8 cellular contexts compared by ENCODE assay signal in the genomic region with DNA sequence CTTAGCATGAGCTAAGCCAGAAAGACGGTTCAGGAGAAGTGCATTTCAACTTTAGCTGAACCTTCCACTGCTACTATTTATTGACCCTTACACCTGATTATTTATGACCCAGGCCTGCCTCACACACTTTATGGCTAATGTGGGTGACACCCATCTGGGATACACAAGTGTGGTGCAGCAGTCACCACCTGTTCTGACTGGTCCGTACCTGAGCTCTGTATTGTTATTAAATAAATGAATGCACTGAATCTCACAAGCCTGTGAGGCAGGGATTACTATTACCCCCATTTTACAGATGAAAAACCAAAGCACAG. TPM values are rescaled to one million over a fixed set of nuclear protein-coding genes. Genes with fewer than 3 reads are reported as not detected.
DNase-seq lines count a peak whose midpoint lies in the region; ATAC-seq and TF ChIP-seq lines count a peak whose summit lies in the region.

No MANE protein-coding gene starts in this region.

- ATAC-seq in activated naive CD4-positive, alpha-beta T cell treated with anti-CD3 and anti-CD28 coated beads, Interleukin-2, amount 50 U/mL, for 72 hours: no peak
- ATAC-seq in left colon: peak; percentile 35
- no peak for ATAC-seq in GM18907 (IDR thresholded peaks at IDR 0.05; ENCODE audit: unreplicated experiment)

- DNase-seq in activated naive CD4-positive, alpha-beta T cell treated with anti-CD3 and anti-CD28 coated beads for 36 hours: peak; percentile 28
- no peak for DNase-seq in activated naive CD4-positive, alpha-beta T cell (lab: John Stamatoyannopoulos, UW)
- DNase-seq in activated naive CD4-positive, alpha-beta T cell treated with anti-CD3 and anti-CD28 coated beads, Interleukin-2, amount 50 U/mL, for 72 hours (ENCODE audit: low spot score in 2 of 2): no peak
- DNase-seq in left colon (no peak), transverse colon (no peak), DMS79 treated with DMSO at 0.1 percent for 48 hours (lab: John Stamatoyannopoulos, UW) (no peak), NCI-H345 (lab: John Stamatoyannopoulos, UW) (no peak)

- H3K27ac Mint-ChIP-seq in activated naive CD4-positive, alpha-beta T cell treated with anti-CD3 and anti-CD28 coated beads for 36 hours: peak overlapping the region; percentile 92
- H3K27ac Mint-ChIP-seq in activated naive CD4-positive, alpha-beta T cell treated with anti-CD3 and anti-CD28 coated beads, Interleukin-2, amount 50 U/mL, for 72 hours: peak overlapping the region; percentile 95 to 98

- intact Hi-C loops in activated naive CD4-positive, alpha-beta T cell treated with anti-CD3 and anti-CD28 coated beads for 36 hours (cut with micrococcal nuclease): loop anchor here (1.0 to 5.0 kb wide), 9 partner anchors 16 to 961 kb away; a partner anchor contains a TSS
- intact Hi-C loops in left colon (cut with DNase I, micrococcal nuclease) (loop anchor here in 1 of 2 donors (10.0 kb wide), 1 partner anchor 49 kb away; no protein-coding TSS in a partner anchor), transverse colon (cut with DNase I; ENCODE audit: low total_unique reads) (no loop called here)

- peak overlapping the region; percentile 86 to 96 (median 90) for H3K4me3 ChIP-seq in transverse colon

- H3K4me1 Mint-ChIP-seq in activated naive CD4-positive, alpha-beta T cell treated with anti-CD3 and anti-CD28 coated beads for 36 hours (ENCODE audit: low read depth): peaks cover 43% of the 10 kb centered on the region

- H3K9me3 ChIP-seq in transverse colon: no peaks in the 10 kb centered on the region

- peak overlapping the region; percentile 99 to 100 (median 100) for H3K27ac ChIP-seq in transverse colon

- no peak for TF ChIP-seq CTCF in transverse colon (IDR thresholded peaks at IDR 0.05)

- CTCF ChIA-PET in activated naive CD4-positive, alpha-beta T cell treated with anti-CD3 and anti-CD28 coated beads for 36 hours (lab: Charles Lee): interaction anchor here (0.8 to 4.2 kb wide), 12 partner anchors 9 to 58 kb away, joined by 3 to 27 read pairs (median 5); no protein-coding TSS in a partner anchor

- no peaks in the 10 kb centered on the region for H3K27me3 ChIP-seq in transverse colon

- peaks cover 12% of the 10 kb centered on the region for H3K36me3 Mint-ChIP-seq in activated naive CD4-positive, alpha-beta T cell treated with anti-CD3 and anti-CD28 coated beads for 36 hours (ENCODE audit: low read depth)
- peaks cover 32% of the 10 kb centered on the region in 2 donors for H3K36me3 Mint-ChIP-seq in activated naive CD4-positive, alpha-beta T cell treated with anti-CD3 and anti-CD28 coated beads, Interleukin-2, amount 50 U/mL, for 72 hours

- TF ChIP-seq POLR2A in transverse colon (IDR thresholded peaks at IDR 0.05): no peak

- no peaks in the 10 kb centered on the region for H3K27me3 Mint-ChIP-seq in activated naive CD4-positive, alpha-beta T cell treated with anti-CD3 and anti-CD28 coated beads for 36 hours (ENCODE audit: low read depth)

- peak overlapping the region; percentile 78 for H3K4me3 Mint-ChIP-seq in activated naive CD4-positive, alpha-beta T cell treated with anti-CD3 and anti-CD28 coated beads for 36 hours

- TF ChIP-seq EP300 in transverse colon (IDR thresholded peaks at IDR 0.05; ENCODE audit: low read depth): peak; percentile 11

- no peaks in the 10 kb centered on the region for H3K36me3 ChIP-seq in transverse colon

- in situ Hi-C loops in transverse colon (cut with MboI; ENCODE audit: low pct_ligation_motif_present in 1 of 4, low pct_unique_long_range_greater_than_20kb in 1 of 4, low sequenced_read_pairs in 3 of 4): loop anchor here in 2 of 4 donors (25.0 kb wide), 2 partner anchors 141 to 841 kb away; no protein-coding TSS in a partner anchor

- peaks cover 40 to 84% (median 72%) of the 10 kb centered on the region in 4 donors for H3K4me1 ChIP-seq in transverse colon

- WGBS in transverse colon (ENCODE audit: low coverage in 1 of 2), 2 donors: 0 to 5% methylated on average over 1 to 2 of the region's 2 CpGs

- no peaks in the 10 kb centered on the region for H3K9me3 Mint-ChIP-seq in activated naive CD4-positive, alpha-beta T cell treated with anti-CD3 and anti-CD28 coated beads for 36 hours
- no peaks in the 10 kb centered on the region for H3K9me3 Mint-ChIP-seq in activated naive CD4-positive, alpha-beta T cell treated with anti-CD3 and anti-CD28 coated beads, Interleukin-2, amount 50 U/mL, for 72 hours

RNA-seq across cellular contexts. Expression of a gene that starts 1.5 kb away (rescaled TPM):
- total RNA-seq in activated naive CD4-positive, alpha-beta T cell treated with anti-CD3 and anti-CD28 coated beads for 36 hours: 100 to 1,000 TPM; 142 TPM
- total RNA-seq in activated naive CD4-positive, alpha-beta T cell treated with anti-CD3 and anti-CD28 coated beads, Interleukin-2, amount 50 U/mL, for 72 hours: 100 to 1,000 TPM; 218 to 304 TPM
- total RNA-seq in left colon (100 to 1,000 TPM; 384 to 427 TPM), transverse colon (100 to 1,000 TPM; 134 to 247 (median 219) TPM)
